Comparison of ENCODE assay signal across 2 cellular contexts in genomic region chr1:181604482-181604881, GRCh38.
TF ChIP-seq lines count a peak whose summit lies in the region.

No MANE protein-coding gene starts in this region.

TF ChIP-seq in liver, 16 proteins besides CTCF, POLR2A, EP300 and RAD21:
- no peak for TF ChIP-seq FOXA1 (IDR thresholded peaks at IDR 0.05)
- TF ChIP-seq YY1 (IDR thresholded peaks at IDR 0.05), result no peak
- peak; percentile 28 for TF ChIP-seq FOXA2 (IDR thresholded peaks at IDR 0.05)
- no peak for TF ChIP-seq SP1 (IDR thresholded peaks at IDR 0.05)
- no peak for TF ChIP-seq GABPA (IDR thresholded peaks at IDR 0.05 in 1 of 2, conservative IDR thresholded peaks at IDR 0.05 in 1 of 2)
- TF ChIP-seq HNF4A (conservative IDR thresholded peaks at IDR 0.05), result peak in 1 of 2 donors; percentile 42
- no peak for TF ChIP-seq EGR1 (IDR thresholded peaks at IDR 0.05; ENCODE audit: low read depth in 2 of 2)
- TF ChIP-seq TAF1 (conservative IDR thresholded peaks at IDR 0.05), result no peak
- no peak for TF ChIP-seq REST (IDR thresholded peaks at IDR 0.05)
- no peak for TF ChIP-seq JUND (IDR thresholded peaks at IDR 0.05)
- no peak for TF ChIP-seq ZBTB33 (IDR thresholded peaks at IDR 0.05)
- no peak for TF ChIP-seq ATF3 (IDR thresholded peaks at IDR 0.05)
- TF ChIP-seq HNF4G (IDR thresholded peaks at IDR 0.05), result no peak
- no peak for TF ChIP-seq MAX (IDR thresholded peaks at IDR 0.05)
- TF ChIP-seq RXRA (IDR thresholded peaks at IDR 0.05), result peak; percentile 67 to 71
- TF ChIP-seq NR2F2 (IDR thresholded peaks at IDR 0.05), result no peak

TF ChIP-seq in HepG2, 621 proteins besides CTCF, POLR2A, EP300 and RAD21:
- no peak for TF ChIP-seq FLYWCH1 (CRISPR knock-in tag; IDR thresholded peaks at IDR 0.05)
